ENCODE assay signal across 35 cellular contexts in the genomic region with DNA sequence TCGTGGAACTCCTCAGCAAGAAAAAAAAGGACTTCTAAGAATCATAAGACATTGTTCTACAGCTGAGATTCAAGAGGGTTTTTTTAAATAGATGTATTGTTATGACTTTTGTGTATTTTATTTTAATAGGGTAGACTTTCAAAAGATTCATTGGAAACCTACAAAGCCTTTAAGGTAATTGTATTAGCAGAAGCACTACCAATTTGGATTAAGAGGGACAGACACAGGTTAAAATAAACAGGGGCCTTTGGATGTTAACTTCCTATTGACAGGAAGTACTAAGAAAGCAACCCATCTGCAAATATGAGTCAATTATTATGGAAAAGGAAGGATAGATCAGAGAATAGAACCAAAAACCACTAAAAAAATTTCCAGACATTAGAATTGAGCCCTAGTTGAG.
"Had no signal": no experiment of that assay in that cellular context is flagged by ENCODE, and none has a peak within 500 bp of the region (broad histone marks: within the 10 kb centered on the region; RNA-seq: fewer than 3 reads in every experiment).

No MANE protein-coding gene starts in this region.

- DNase-seq: Karpas-422, Kasumi-1, MG63, MM.1S, MV-4-11, NCI-H1048, NCI-H1092, NCI-H1092 treated with DMSO at 0.1 percent for 48 hours, NCI-H1105, NCI-H1105 treated with DMSO at 0.1 percent for 48 hours, NCI-H1417, NCI-H1417 treated with DMSO at 0.1 percent for 48 hours, NCI-H1436, NCI-H1436 treated with DMSO at 0.1 percent for 48 hours, NCI-H146, NCI-H1694, NCI-H1694 treated with DMSO at 0.1 percent for 48 hours, NCI-H187, NCI-H187 treated with DMSO at 0.1 percent for 48 hours, NCI-H1930, NCI-H2029, NCI-H2029 treated with DMSO at 0.1 percent for 48 hours, NCI-H2081, NCI-H2081 treated with DMSO at 0.1 percent for 48 hours, NCI-H2107, NCI-H2171, NCI-H2171 treated with DMSO at 0.1 percent for 48 hours, NCI-H2227 treated with DMSO at 0.1 percent for 48 hours, NCI-H226, NCI-H345, NCI-H446, NCI-H446 treated with DMSO at 0.1 percent for 48 hours, NCI-H510A, NCI-H510A treated with DMSO at 0.1 percent for 48 hours, NCI-H524 had no signal

- H3K36me3 ChIP-seq: MG63 had no signal

- H3K9me3 ChIP-seq: MG63 had no signal

- H3K27me3 ChIP-seq: MG63 had no signal

- H3K4me3 ChIP-seq: MG63 had no signal
